ENCODE assay signal across 8 cellular contexts in genomic region chr9:36163049-36163839, GRCh38. TPM values are rescaled to one million over a fixed set of nuclear protein-coding genes. Genes with fewer than 3 reads are reported as not detected.
A peak's percentile ranks its signal among the peaks of the same experiment; 100 is the strongest.
DNase-seq lines count a peak whose midpoint lies in the region; ATAC-seq and TF ChIP-seq lines count a peak whose summit lies in the region.

No MANE protein-coding gene starts in this region.

- H2AFZ ChIP-seq in GM23338: no peak overlapping the region; the same call in 1 of the 2 replicates

- peaks cover 7% of the 10 kb centered on the region; the same call in 1 of the 2 replicates for H3F3A ChIP-seq in GM23338 (replicated peaks; ENCODE audit: low read depth)

- POLR2A ChIA-PET in naive thymus-derived CD8-positive, alpha-beta T cell (lab: Charles Lee): interaction anchor here (0.6 to 2.5 kb wide), 4 partner anchors 11 to 904 kb away, joined by 3 to 9 read pairs (median 6); partner anchors contain the start of gene GLIPR2

- H3K9ac ChIP-seq in skeletal muscle satellite cell (ENCODE audit: low read depth, low read length): peak overlapping the region; percentile 71

- no peaks in the 10 kb centered on the region for H3K36me3 ChIP-seq in GM23338 (ENCODE audit: insufficient read depth)
- peaks cover 7% of the 10 kb centered on the region for H3K36me3 ChIP-seq in skeletal muscle satellite cell (ENCODE audit: insufficient read depth, low read length)

- H3K27me3 Mint-ChIP-seq in GM23338 (ENCODE audit: insufficient read depth, low read depth, poor library complexity): peaks cover 28% of the 10 kb centered on the region
- peaks cover 8% of the 10 kb centered on the region for H3K27me3 Mint-ChIP-seq in brain
- H3K27me3 Mint-ChIP-seq in naive thymus-derived CD8-positive, alpha-beta T cell: no peaks in the 10 kb centered on the region

- H3K79me2 ChIP-seq in GM23338 (replicated peaks; ENCODE audit: insufficient read depth): no peaks in the 10 kb centered on the region

- DNase-seq in GM23338 (ENCODE audit: low spot score) (peak; percentile 93), iPS-NIHi11 (ENCODE audit: low spot score) (peak; percentile 85), GM10266 (ENCODE audit: extremely low spot score) (no peak)
- no peak for DNase-seq in activated naive CD4-positive, alpha-beta T cell treated with anti-CD3 and anti-CD28 coated beads, Interleukin-2, amount 50 U/mL, for 16 hours
- no peak for DNase-seq in naive thymus-derived CD8-positive, alpha-beta T cell
- DNase-seq in activated CD8-positive, alpha-beta memory T cell treated with anti-CD3 and anti-CD28 coated beads, Interleukin-2, amount 50 U/mL, for 48 hours: no peak

- no peaks in the 10 kb centered on the region for H3K9me3 ChIP-seq in skeletal muscle satellite cell (replicated peaks; ENCODE audit: low read length)

- H3K27ac ChIP-seq in GM23338 (ENCODE audit: low read depth): peak overlapping the region; percentile 88

- H3K4me3 Mint-ChIP-seq in GM23338 (peak overlapping the region; percentile 64), brain (peak overlapping the region in 3 of 5 experiments; percentile 42 to 53 (median 45))
- no peak overlapping the region for H3K4me3 Mint-ChIP-seq in naive thymus-derived CD8-positive, alpha-beta T cell

- H3K27me3 ChIP-seq in GM23338 (ENCODE audit: insufficient read depth) (no peaks in the 10 kb centered on the region), skeletal muscle satellite cell (ENCODE audit: control insufficient read depth, insufficient read depth, low read length) (no peaks in the 10 kb centered on the region)

- H3K9me2 ChIP-seq in GM23338 (ENCODE audit: insufficient read depth): peaks cover 3% of the 10 kb centered on the region; the same call in 1 of the 2 replicates

- H3K4me1 Mint-ChIP-seq in GM23338 (peaks cover 46% of the 10 kb centered on the region), brain (peaks cover 57% of the 10 kb centered on the region)
- peaks cover 11 to 30% (median 16%) of the 10 kb centered on the region in 4 donors for H3K4me1 Mint-ChIP-seq in naive thymus-derived CD8-positive, alpha-beta T cell

- H3K9me3 Mint-ChIP-seq in GM23338: peaks cover 5% of the 10 kb centered on the region
- peaks cover 0 to 4% (median 2%) of the 10 kb centered on the region in 5 experiments for H3K9me3 Mint-ChIP-seq in brain
- H3K9me3 Mint-ChIP-seq in naive thymus-derived CD8-positive, alpha-beta T cell: no peaks in the 10 kb centered on the region

- TF ChIP-seq CTCF in GM23338 (conservative IDR thresholded peaks at IDR 0.05; ENCODE audit: low read depth in 2 of 2) (no peak), brain (conservative IDR thresholded peaks at IDR 0.05) (no peak), GM10266 (IDR thresholded peaks at IDR 0.05; ENCODE audit: control insufficient read depth, insufficient read depth, low read depth, missing control alignments) (no peak)

- H3K4me3 ChIP-seq in GM23338: peak overlapping the region; percentile 2
- H3K4me3 ChIP-seq in skeletal muscle satellite cell (ENCODE audit: low read length): peak overlapping the region; percentile 18

- H4K20me1 ChIP-seq in GM23338 (replicated peaks; ENCODE audit: insufficient read depth): no peaks in the 10 kb centered on the region

- H3K4me1 ChIP-seq in GM23338 (ENCODE audit: insufficient read depth) (peaks cover 27% of the 10 kb centered on the region), skeletal muscle satellite cell (ENCODE audit: control insufficient read depth, insufficient read depth, low read length) (peaks cover 74% of the 10 kb centered on the region)

- peak; percentile 86 for ATAC-seq in GM23338
- ATAC-seq in naive thymus-derived CD8-positive, alpha-beta T cell: no peak

- H3K36me3 Mint-ChIP-seq in GM23338 (ENCODE audit: low read depth): peaks cover 9% of the 10 kb centered on the region
- peaks cover 21% of the 10 kb centered on the region for H3K36me3 Mint-ChIP-seq in brain
- peaks cover 0 to 15% (median 11%) of the 10 kb centered on the region in 3 donors for H3K36me3 Mint-ChIP-seq in naive thymus-derived CD8-positive, alpha-beta T cell

- H3K27ac Mint-ChIP-seq in GM23338 (peak overlapping the region; percentile 99), brain (peak overlapping the region; percentile 90 to 100 (median 93))
- H3K27ac Mint-ChIP-seq in naive thymus-derived CD8-positive, alpha-beta T cell: peak overlapping the region in 3 of 10 donors; percentile 5 to 31 (median 12)

- H3K4me2 ChIP-seq in GM23338: peak overlapping the region; percentile 42
- peak overlapping the region; percentile 49 for H3K4me2 ChIP-seq in skeletal muscle satellite cell (ENCODE audit: low read length)

TF ChIP-seq in GM23338, 12 proteins besides CTCF, POLR2A, EP300 and RAD21 (continues in another document):
- TF ChIP-seq ZNF462 (CRISPR knock-in tag; IDR thresholded peaks at IDR 0.05): peak; percentile 80; the same call in 1 of the 2 replicates

RNA-seq across cellular contexts. Expression of gene CCIN, which starts 5.9 kb away (rescaled TPM):
- 0.14 TPM in 1 of 2 replicates, not detected in the other for total RNA-seq in GM23338 (2014; rRNA removed; shearing (Covaris generic))
- not detected in 2 replicates for polyA plus RNA-seq in GM23338 (2016; fragmentation: Nextera tagmentation; extraction: Ambion mirVana)
- not detected for polyA plus RNA-seq in brain (ENCODE audit: insufficient read depth, low read depth, low replicate concordance)
- total RNA-seq in skeletal muscle satellite cell (2012; rRNA removed): 0.25 and 1.1 TPM in 2 replicates
- under 1 TPM in 1 of 2 experiments, not detected in 1; 0.19 TPM for total RNA-seq in naive thymus-derived CD8-positive, alpha-beta T cell
- under 1 TPM in 1 of 3 donors, not detected in 2; 0.09 TPM for polyA plus RNA-seq in naive thymus-derived CD8-positive, alpha-beta T cell

RNA-seq across cellular contexts. Expression of gene GLIPR2, which starts 26.7 kb away (rescaled TPM):
- total RNA-seq in GM23338 (2014; rRNA removed; shearing (Covaris generic)): 4.4 and 5.1 TPM in 2 replicates
- polyA plus RNA-seq in GM23338 (2016; fragmentation: Nextera tagmentation; extraction: Ambion mirVana) (5.7 and 7.0 TPM in 2 replicates), brain (ENCODE audit: insufficient read depth, low read depth, low replicate concordance) (16.2 TPM)
- 15.2 and 37.6 TPM in 2 replicates for total RNA-seq in skeletal muscle satellite cell (2012; rRNA removed)
- total RNA-seq in naive thymus-derived CD8-positive, alpha-beta T cell: 1 to 10 TPM; 7.0 to 7.6 TPM
- 10 to 100 TPM; 43.2 to 78.9 (median 55.3) TPM for polyA plus RNA-seq in naive thymus-derived CD8-positive, alpha-beta T cell

RNA-seq across cellular contexts. Expression of gene CLTA, which starts 27.5 kb away (rescaled TPM):
- 259 and 288 TPM in 2 replicates for total RNA-seq in GM23338 (2014; rRNA removed; shearing (Covaris generic))
- polyA plus RNA-seq in GM23338 (2016; fragmentation: Nextera tagmentation; extraction: Ambion mirVana) (223 and 229 TPM in 2 replicates), brain (ENCODE audit: insufficient read depth, low read depth, low replicate concordance) (447 TPM)
- 248 and 256 TPM in 2 replicates for total RNA-seq in skeletal muscle satellite cell (2012; rRNA removed)
- total RNA-seq in naive thymus-derived CD8-positive, alpha-beta T cell: 10 to 100 TPM; 56.7 to 59.0 TPM
- 10 to 100 TPM; 60.8 to 84.5 (median 71.0) TPM for polyA plus RNA-seq in naive thymus-derived CD8-positive, alpha-beta T cell

Comparison
In these comparisons a context has a peak if more than half of its experiments do, and no peak if none do; other contexts are left out.
1. DNase-seq: peak in GM23338 (single experiment) and iPS-NIHi11 (single experiment); none in activated naive CD4-positive, alpha-beta T cell treated with anti-CD3 and anti-CD28 coated beads, Interleukin-2, amount 50 U/mL, for 16 hours (single experiment), naive thymus-derived CD8-positive, alpha-beta T cell (0 of 10), activated CD8-positive, alpha-beta memory T cell treated with anti-CD3 and anti-CD28 coated beads, Interleukin-2, amount 50 U/mL, for 48 hours (single experiment) and GM10266 (single experiment).
2. H3K4me3 Mint-ChIP-seq: peak in GM23338 (single experiment) and brain (3 of 5); none in naive thymus-derived CD8-positive, alpha-beta T cell (0 of 10).